Comparison of ENCODE assay signal across 33 cellular contexts in genomic region chr10:76695069-76695468, GRCh38.
"Had no signal": no experiment of that assay in that cellular context is flagged by ENCODE, and none has a peak within 500 bp of the region (broad histone marks: within the 10 kb centered on the region; RNA-seq: fewer than 3 reads in every experiment).

No MANE protein-coding gene starts in this region.

- H3K36me3 Mint-ChIP-seq: activated naive CD8-positive, alpha-beta T cell; brain had no signal

- H3K4me3 ChIP-seq: adrenal gland, ascending aorta, breast epithelium, cardiac muscle cell, colonic mucosa, esophagus squamous epithelium, gastroesophageal sphincter had no signal

- H3K27ac Mint-ChIP-seq: activated CD4-positive, alpha-beta memory T cell treated with anti-CD3 and anti-CD28 coated beads, Interleukin-2, amount 10 ng/mL, durations not matched to agents 7 days and 5 days; activated CD4-positive, alpha-beta T cell treated with anti-CD3 and anti-CD28 coated beads, Interleukin-2, amount 10 ng/mL, durations not matched to agents 7 days and 5 days; activated naive CD8-positive, alpha-beta T cell; activated T-cell treated with anti-CD3 and anti-CD28 coated beads, Interleukin-2, amount 50 U/mL, for 24 hours; activated T-cell treated with anti-CD3 and anti-CD28 coated beads, Interleukin-2, amount 50 U/mL, for 72 hours; brain; T-helper 17 cell; T-helper 2 cell treated with Interferon-gamma antibody and Interleukin-4, amounts not matched to agents 5 μg/mL and 100 μg/mL, for 36 hours had no signal

- ATAC-seq: activated T-cell treated with anti-CD3 and anti-CD28 coated beads, Interleukin-2, amount 50 U/mL, for 72 hours; gastroesophageal sphincter; T-helper 17 cell had no signal

- H3K4me1 Mint-ChIP-seq: activated CD4-positive, alpha-beta memory T cell treated with anti-CD3 and anti-CD28 coated beads, Interleukin-2, amount 10 ng/mL, durations not matched to agents 7 days and 5 days; activated CD4-positive, alpha-beta T cell treated with anti-CD3 and anti-CD28 coated beads, Interleukin-2, amount 10 ng/mL, durations not matched to agents 7 days and 5 days; brain; T-helper 17 cell had no signal

- H3K4me1 ChIP-seq: adrenal gland, ascending aorta, breast epithelium, colonic mucosa, esophagus squamous epithelium, gastroesophageal sphincter had no signal

- H3K27me3 ChIP-seq: adrenal gland, ascending aorta, breast epithelium, cardiac muscle cell, colonic mucosa, esophagus squamous epithelium, gastroesophageal sphincter had no signal

- DNase-seq: activated CD4-positive, alpha-beta memory T cell treated with anti-CD3 and anti-CD28 coated beads, Interleukin-2, amount 10 ng/mL, durations not matched to agents 7 days and 5 days; activated CD4-positive, alpha-beta T cell treated with anti-CD3 and anti-CD28 coated beads for 1 hour; activated CD4-positive, alpha-beta T cell treated with anti-CD3 and anti-CD28 coated beads for 4 hours; activated CD4-positive, alpha-beta T cell treated with anti-CD3 and anti-CD28 coated beads, Interleukin-2, amount 10 ng/mL, durations not matched to agents 7 days and 5 days; activated CD4-positive, alpha-beta T cell treated with anti-CD3 and anti-CD28 coated beads, Interleukin-2, amount 50 U/mL, for 4 hours; activated CD4-positive, CD25-positive, alpha-beta regulatory T cell; activated CD8-positive, alpha-beta memory T cell treated with anti-CD3 and anti-CD28 coated beads, Interleukin-2, amount 50 U/mL, for 48 hours; activated effector memory CD4-positive, alpha-beta T cell treated with Interleukin-2 at 50 U/mL for 16 hours; activated gamma-delta T cell treated with Interleukin-2 at 50 U/mL for 16 hours; activated naive CD4-positive, alpha-beta T cell treated with anti-CD3 and anti-CD28 coated beads, Interleukin-2, amount 50 U/mL, for 16 hours; activated naive CD4-positive, alpha-beta T cell treated with Interleukin-2 at 50 U/mL for 16 hours; activated T-cell treated with anti-CD3 and anti-CD28 coated beads for 4 hours; activated T-cell treated with anti-CD3 and anti-CD28 coated beads, Interleukin-2, amount 50 U/mL, for 24 hours; activated T-cell treated with anti-CD3 and anti-CD28 coated beads, Interleukin-2, amount 50 U/mL, for 72 hours; adrenal gland; central memory CD4-positive, alpha-beta T cell; cerebellar nuclear complex; colonic mucosa; effector CD8-positive, alpha-beta T cell; esophagus squamous epithelium; foreskin melanocyte; head of caudate nucleus; T-helper 1 cell; T-helper 17 cell; T1000 had no signal

- H3K27me3 Mint-ChIP-seq: activated CD4-positive, alpha-beta memory T cell treated with anti-CD3 and anti-CD28 coated beads, Interleukin-2, amount 10 ng/mL, durations not matched to agents 7 days and 5 days; activated CD4-positive, alpha-beta T cell treated with anti-CD3 and anti-CD28 coated beads, Interleukin-2, amount 10 ng/mL, durations not matched to agents 7 days and 5 days; activated naive CD8-positive, alpha-beta T cell; activated T-cell treated with anti-CD3 and anti-CD28 coated beads, Interleukin-2, amount 50 U/mL, for 24 hours; T-helper 17 cell had no signal

- H3K9me3 ChIP-seq: adrenal gland, ascending aorta, colonic mucosa had no signal

- H3K27ac ChIP-seq: adrenal gland, ascending aorta, breast epithelium, cardiac muscle cell, colonic mucosa, epithelial cell of prostate, esophagus squamous epithelium, gastroesophageal sphincter had no signal

- H3K4me3 Mint-ChIP-seq: activated CD4-positive, alpha-beta memory T cell treated with anti-CD3 and anti-CD28 coated beads, Interleukin-2, amount 10 ng/mL, durations not matched to agents 7 days and 5 days; activated CD4-positive, alpha-beta T cell treated with anti-CD3 and anti-CD28 coated beads, Interleukin-2, amount 10 ng/mL, durations not matched to agents 7 days and 5 days; activated naive CD8-positive, alpha-beta T cell; activated T-cell treated with anti-CD3 and anti-CD28 coated beads, Interleukin-2, amount 50 U/mL, for 24 hours; activated T-cell treated with anti-CD3 and anti-CD28 coated beads, Interleukin-2, amount 50 U/mL, for 72 hours; brain; T-helper 17 cell; T-helper 2 cell treated with Interferon-gamma antibody and Interleukin-4, amounts not matched to agents 5 μg/mL and 100 μg/mL, for 36 hours had no signal

- H3K36me3 ChIP-seq: adrenal gland, ascending aorta, breast epithelium, cardiac muscle cell, colonic mucosa, esophagus squamous epithelium, gastroesophageal sphincter had no signal
